2 cellular contexts compared by ENCODE assay signal in genomic region chr3:72889310-72890165, GRCh38.
TF ChIP-seq lines count a peak whose summit lies in the region.

No MANE protein-coding gene starts in this region.

TF ChIP-seq in HepG2, 621 proteins besides CTCF, POLR2A, EP300 and RAD21:
- TF ChIP-seq SIX4 (CRISPR knock-in tag; IDR thresholded peaks at IDR 0.05) (no peak), ZNF230 (CRISPR knock-in tag; IDR thresholded peaks at IDR 0.05) (no peak), KAT8 (CRISPR knock-in tag; IDR thresholded peaks at IDR 0.05) (0 out of 2 replicates have a peak, but pooled peaks have one; percentile 0), REPIN1 (CRISPR knock-in tag; IDR thresholded peaks at IDR 0.05; ENCODE audit: borderline replicate concordance, low read depth) (no peak), ZNF781 (CRISPR knock-in tag; IDR thresholded peaks at IDR 0.05; ENCODE audit: borderline replicate concordance, not compliant biosample characterization) (no peak), GFI1 (CRISPR knock-in tag; IDR thresholded peaks at IDR 0.05; ENCODE audit: borderline replicate concordance) (no peak), HCFC1 (IDR thresholded peaks at IDR 0.05; ENCODE audit: low read depth, low read length) (no peak), ZFP91 (CRISPR knock-in tag; IDR thresholded peaks at IDR 0.05; ENCODE audit: borderline replicate concordance) (peak; percentile 28; the same call in 1 of the 2 replicates), SAP130 (CRISPR knock-in tag; IDR thresholded peaks at IDR 0.05; ENCODE audit: low read depth) (peak; percentile 2; the same call in 1 of the 2 replicates), HNRNPL (IDR thresholded peaks at IDR 0.05; ENCODE audit: low read depth, low read length) (0 out of 2 replicates have a peak, but pooled peaks have one; percentile 63), IKZF4 (CRISPR knock-in tag; IDR thresholded peaks at IDR 0.05; ENCODE audit: borderline replicate concordance, low read depth, not compliant biosample characterization) (no peak), PRMT3 (CRISPR knock-in tag; IDR thresholded peaks at IDR 0.05; ENCODE audit: borderline replicate concordance, low read depth) (no peak), NR2F1 (CRISPR knock-in tag; IDR thresholded peaks at IDR 0.05) (0 out of 4 replicates have a peak, but pooled peaks of 1 of the 2 experiments have one; percentile 1), IRF9 (CRISPR knock-in tag; IDR thresholded peaks at IDR 0.05; ENCODE audit: borderline replicate concordance) (no peak), KMT2A (CRISPR knock-in tag; IDR thresholded peaks at IDR 0.05) (0 out of 2 replicates have a peak, but pooled peaks have one; percentile 32), ZNF205 (CRISPR knock-in tag; IDR thresholded peaks at IDR 0.05) (no peak), ZNF251 (CRISPR knock-in tag; IDR thresholded peaks at IDR 0.05) (no peak)
- TF ChIP-seq, protein P1, sequence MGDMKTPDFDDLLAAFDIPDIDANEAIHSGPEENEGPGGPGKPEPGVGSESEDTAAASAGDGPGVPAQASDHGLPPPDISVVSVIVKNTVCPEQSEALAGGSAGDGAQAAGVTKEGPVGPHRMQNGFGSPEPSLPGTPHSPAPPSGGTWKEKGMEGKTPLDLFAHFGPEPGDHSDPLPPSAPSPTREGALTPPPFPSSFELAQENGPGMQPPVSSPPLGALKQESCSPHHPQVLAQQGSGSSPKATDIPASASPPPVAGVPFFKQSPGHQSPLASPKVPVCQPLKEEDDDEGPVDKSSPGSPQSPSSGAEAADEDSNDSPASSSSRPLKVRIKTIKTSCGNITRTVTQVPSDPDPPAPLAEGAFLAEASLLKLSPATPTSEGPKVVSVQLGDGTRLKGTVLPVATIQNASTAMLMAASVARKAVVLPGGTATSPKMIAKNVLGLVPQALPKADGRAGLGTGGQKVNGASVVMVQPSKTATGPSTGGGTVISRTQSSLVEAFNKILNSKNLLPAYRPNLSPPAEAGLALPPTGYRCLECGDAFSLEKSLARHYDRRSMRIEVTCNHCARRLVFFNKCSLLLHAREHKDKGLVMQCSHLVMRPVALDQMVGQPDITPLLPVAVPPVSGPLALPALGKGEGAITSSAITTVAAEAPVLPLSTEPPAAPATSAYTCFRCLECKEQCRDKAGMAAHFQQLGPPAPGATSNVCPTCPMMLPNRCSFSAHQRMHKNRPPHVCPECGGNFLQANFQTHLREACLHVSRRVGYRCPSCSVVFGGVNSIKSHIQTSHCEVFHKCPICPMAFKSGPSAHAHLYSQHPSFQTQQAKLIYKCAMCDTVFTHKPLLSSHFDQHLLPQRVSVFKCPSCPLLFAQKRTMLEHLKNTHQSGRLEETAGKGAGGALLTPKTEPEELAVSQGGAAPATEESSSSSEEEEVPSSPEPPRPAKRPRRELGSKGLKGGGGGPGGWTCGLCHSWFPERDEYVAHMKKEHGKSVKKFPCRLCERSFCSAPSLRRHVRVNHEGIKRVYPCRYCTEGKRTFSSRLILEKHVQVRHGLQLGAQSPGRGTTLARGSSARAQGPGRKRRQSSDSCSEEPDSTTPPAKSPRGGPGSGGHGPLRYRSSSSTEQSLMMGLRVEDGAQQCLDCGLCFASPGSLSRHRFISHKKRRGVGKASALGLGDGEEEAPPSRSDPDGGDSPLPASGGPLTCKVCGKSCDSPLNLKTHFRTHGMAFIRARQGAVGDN (CRISPR knock-in tag; IDR thresholded peaks at IDR 0.05), result 0 out of 2 replicates have a peak, but pooled peaks have one; percentile 17

TF ChIP-seq in H1, 55 proteins besides CTCF, POLR2A, EP300 and RAD21:
- no peak for TF ChIP-seq HDAC6 (IDR thresholded peaks at IDR 0.05; ENCODE audit: low read depth, low read length)
- TF ChIP-seq, protein P2, sequence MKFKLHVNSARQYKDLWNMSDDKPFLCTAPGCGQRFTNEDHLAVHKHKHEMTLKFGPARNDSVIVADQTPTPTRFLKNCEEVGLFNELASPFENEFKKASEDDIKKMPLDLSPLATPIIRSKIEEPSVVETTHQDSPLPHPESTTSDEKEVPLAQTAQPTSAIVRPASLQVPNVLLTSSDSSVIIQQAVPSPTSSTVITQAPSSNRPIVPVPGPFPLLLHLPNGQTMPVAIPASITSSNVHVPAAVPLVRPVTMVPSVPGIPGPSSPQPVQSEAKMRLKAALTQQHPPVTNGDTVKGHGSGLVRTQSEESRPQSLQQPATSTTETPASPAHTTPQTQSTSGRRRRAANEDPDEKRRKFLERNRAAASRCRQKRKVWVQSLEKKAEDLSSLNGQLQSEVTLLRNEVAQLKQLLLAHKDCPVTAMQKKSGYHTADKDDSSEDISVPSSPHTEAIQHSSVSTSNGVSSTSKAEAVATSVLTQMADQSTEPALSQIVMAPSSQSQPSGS (IDR thresholded peaks at IDR 0.05; ENCODE audit: low read length), result no peak
